Comparison of ENCODE assay signal across 14 cellular contexts in the genomic region with DNA sequence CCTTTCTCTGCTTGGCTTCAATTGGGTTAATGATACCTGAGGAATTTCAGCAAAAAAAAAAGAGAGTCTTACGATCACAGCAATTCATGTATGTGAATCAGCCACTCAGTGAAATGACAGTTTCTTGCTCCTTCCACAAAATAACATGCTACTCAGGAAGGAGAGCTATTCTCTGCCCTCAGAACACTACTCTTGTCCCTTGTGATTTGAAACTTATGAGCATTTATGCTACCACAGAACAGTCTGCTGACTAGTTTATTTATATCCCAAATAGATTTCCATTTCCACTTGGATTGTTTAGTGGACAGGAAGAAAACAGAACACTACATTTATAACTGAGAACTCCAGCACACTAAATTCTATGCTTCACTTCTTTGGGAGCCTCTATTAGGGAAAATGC. TPM values are rescaled to one million over a fixed set of nuclear protein-coding genes. Genes with fewer than 3 reads are reported as not detected.
DNase-seq lines count a peak whose midpoint lies in the region; ATAC-seq and TF ChIP-seq lines count a peak whose summit lies in the region.
"Had no signal": no experiment of that assay in that cellular context is flagged by ENCODE, and none has a peak within 500 bp of the region (broad histone marks: within the 10 kb centered on the region; RNA-seq: fewer than 3 reads in every experiment).

No MANE protein-coding gene starts in this region.

- H4K20me1 ChIP-seq in Loucy (ENCODE audit: insufficient read depth, low read length, poor library complexity, severe bottlenecking) = no peaks in the 10 kb centered on the region

- H3K9me3 ChIP-seq in Loucy (ENCODE audit: insufficient read depth, low read depth, low read length) = no peaks in the 10 kb centered on the region
- H3K9me3 ChIP-seq: SK-N-SH, tibial artery had no signal

- H3K27me3 ChIP-seq in Loucy (ENCODE audit: insufficient read depth, low read length, poor library complexity, severe bottlenecking) = no peaks in the 10 kb centered on the region
- H3K27me3 ChIP-seq: tibial artery had no signal

- no peaks in the 10 kb centered on the region for H3K9me3 Mint-ChIP-seq in T-helper 2 cell treated with Interferon-gamma antibody and Interleukin-4, amounts not matched to agents 5 μg/mL and 100 μg/mL, for 36 hours
- H3K9me3 Mint-ChIP-seq in brain = no peaks in the 10 kb centered on the region
- no peaks in the 10 kb centered on the region for H3K9me3 Mint-ChIP-seq in natural killer cell

- ATAC-seq in natural killer cell (no peak), GM19324 (IDR thresholded peaks at IDR 0.05; ENCODE audit: low FRiP score, unreplicated experiment) (no peak), omental fat pad (ENCODE audit: low FRiP score) (no peak)

- peaks cover 69% of the 10 kb centered on the region for H3K36me3 ChIP-seq in Loucy (ENCODE audit: insufficient read depth, low read length)

- H3K4me3 Mint-ChIP-seq in T-helper 2 cell treated with Interferon-gamma antibody and Interleukin-4, amounts not matched to agents 5 μg/mL and 100 μg/mL, for 36 hours = peak overlapping the region; percentile 63
- H3K4me3 Mint-ChIP-seq in brain = no peak overlapping the region
- H3K4me3 Mint-ChIP-seq in natural killer cell = peak overlapping the region; percentile 79

- H3K27me3 Mint-ChIP-seq in T-helper 2 cell treated with Interferon-gamma antibody and Interleukin-4, amounts not matched to agents 5 μg/mL and 100 μg/mL, for 36 hours (ENCODE audit: low read depth) = no peaks in the 10 kb centered on the region
- H3K27me3 Mint-ChIP-seq in brain (no peaks in the 10 kb centered on the region), natural killer cell (ENCODE audit: low read depth in 2 of 2) (no peaks in the 10 kb centered on the region)

- H3K9ac ChIP-seq in Loucy (ENCODE audit: low read depth, low read length, poor library complexity, severe bottlenecking) = peak overlapping the region; percentile 73
- H3K9ac ChIP-seq: SK-N-SH had no signal

- H3K36me3 Mint-ChIP-seq in T-helper 2 cell treated with Interferon-gamma antibody and Interleukin-4, amounts not matched to agents 5 μg/mL and 100 μg/mL, for 36 hours (ENCODE audit: low read depth) = peaks cover 66% of the 10 kb centered on the region
- H3K36me3 Mint-ChIP-seq in brain = peaks cover 77% of the 10 kb centered on the region
- peaks cover 15% of the 10 kb centered on the region for H3K36me3 Mint-ChIP-seq in natural killer cell

- H3K27ac Mint-ChIP-seq in T-helper 2 cell treated with Interferon-gamma antibody and Interleukin-4, amounts not matched to agents 5 μg/mL and 100 μg/mL, for 36 hours = peak overlapping the region; percentile 80
- H3K27ac Mint-ChIP-seq in brain = peak overlapping the region in 3 of 5 experiments; percentile 80 to 91 (median 84)
- peak overlapping the region; percentile 87 to 93 for H3K27ac Mint-ChIP-seq in natural killer cell

- H3K9me2 ChIP-seq in Loucy (replicated peaks; ENCODE audit: low read depth, low read length) = no peaks in the 10 kb centered on the region
- H3K9me2 ChIP-seq: SK-N-SH had no signal

- H3K4me2 ChIP-seq in Loucy (ENCODE audit: low read depth, low read length, poor library complexity, severe bottlenecking) = peak overlapping the region; percentile 81
- H3K4me2 ChIP-seq: SK-N-SH had no signal

- DNase-seq in T-helper 2 cell treated with Interferon-gamma antibody and Interleukin-4, amounts not matched to agents 5 μg/mL and 100 μg/mL, for 36 hours (ENCODE audit: low spot score) = no peak
- no peak for DNase-seq in T-helper 2 cell
- DNase-seq in natural killer cell = no peak
- no peak for DNase-seq in omental fat pad (ENCODE audit: low spot score)
- DNase-seq in anterior cingulate cortex (lab: John Stamatoyannopoulos, UW) = no peak
- DNase-seq: 8988T, activated gamma-delta T cell, Calu3, SK-N-SH, tibial artery had no signal

- no peak overlapping the region for H2AFZ ChIP-seq in Loucy (ENCODE audit: low read length)

- peaks cover 22% of the 10 kb centered on the region for H3K4me1 Mint-ChIP-seq in T-helper 2 cell treated with Interferon-gamma antibody and Interleukin-4, amounts not matched to agents 5 μg/mL and 100 μg/mL, for 36 hours (ENCODE audit: low read depth)
- peaks cover 16% of the 10 kb centered on the region for H3K4me1 Mint-ChIP-seq in brain
- H3K4me1 Mint-ChIP-seq in natural killer cell = peaks cover 26% of the 10 kb centered on the region in 2 donors

- no peak for TF ChIP-seq CTCF in Loucy (conservative IDR thresholded peaks at IDR 0.05; ENCODE audit: low read length)
- no peak for TF ChIP-seq CTCF in brain (conservative IDR thresholded peaks at IDR 0.05)
- no peak for TF ChIP-seq CTCF in natural killer cell (IDR thresholded peaks at IDR 0.05)
- no peak for TF ChIP-seq CTCF in omental fat pad (IDR thresholded peaks at IDR 0.05)

- peaks cover 12% of the 10 kb centered on the region for H3F3A ChIP-seq in Loucy (ENCODE audit: low read depth)

- H3K79me2 ChIP-seq in Loucy (ENCODE audit: insufficient read depth, low read length) = peaks cover 27% of the 10 kb centered on the region; the same call in 1 of the 2 replicates

- H3K4me3 ChIP-seq in Loucy (ENCODE audit: low read length, poor library complexity, severe bottlenecking) = peak overlapping the region; percentile 64
- H3K4me3 ChIP-seq: lung, tibial artery had no signal

- H3K4me1 ChIP-seq in Loucy (ENCODE audit: insufficient read depth, low read length, poor library complexity, severe bottlenecking) = peaks cover 23% of the 10 kb centered on the region
- H3K4me1 ChIP-seq: tibial artery had no signal

- intact Hi-C loops in natural killer cell (cut with micrococcal nuclease) = loop anchor here (1.0 to 5.0 kb wide), 4 partner anchors 21 to 162 kb away; a partner anchor contains a TSS

RNA-seq across cellular contexts. Expression of a gene that starts 8.5 kb away (rescaled TPM):
- polyA plus RNA-seq in brain (ENCODE audit: insufficient read depth, low read depth, low replicate concordance) = 24.2 TPM
- 100 to 1,000 TPM; 108 to 131 (median 124) TPM for total RNA-seq in natural killer cell
- total RNA-seq in omental fat pad = 10 to 100 TPM; 14.8 to 39.1 (median 20.2) TPM

RNA-seq across cellular contexts. Expression of a gene that starts 20.1 kb away (rescaled TPM):
- polyA plus RNA-seq in brain (ENCODE audit: insufficient read depth, low read depth, low replicate concordance) = 17.2 TPM
- total RNA-seq in natural killer cell (10 to 100 TPM; 18.8 to 21.5 (median 21.4) TPM), omental fat pad (10 to 100 TPM in 3 of 4 donors, 1 to 10 TPM in 1; 9.8 to 22.1 (median 13.0) TPM)

RNA-seq across cellular contexts. Expression of a gene that starts 20.2 kb away (rescaled TPM):
- polyA plus RNA-seq in brain (ENCODE audit: insufficient read depth, low read depth, low replicate concordance) = 25.0 TPM
- total RNA-seq in natural killer cell = 10 to 100 TPM; 44.8 to 53.6 (median 50.7) TPM
- total RNA-seq in omental fat pad = 10 to 100 TPM; 14.3 to 40.5 (median 24.2) TPM

Comparison
In these comparisons a context has a peak if more than half of its experiments do, and no peak if none do; other contexts are left out.
1. H3K4me3 Mint-ChIP-seq: peak in T-helper 2 cell treated with Interferon-gamma antibody and Interleukin-4, amounts not matched to agents 5 μg/mL and 100 μg/mL, for 36 hours (single experiment) and natural killer cell (single experiment); none in brain (0 of 5).
2. Peak in every context shown above with its lines, with median percentiles within 50 percentile points of each other: H3K27ac Mint-ChIP-seq.